Comparison of ENCODE assay signal across 29 cellular contexts in the genomic region with DNA sequence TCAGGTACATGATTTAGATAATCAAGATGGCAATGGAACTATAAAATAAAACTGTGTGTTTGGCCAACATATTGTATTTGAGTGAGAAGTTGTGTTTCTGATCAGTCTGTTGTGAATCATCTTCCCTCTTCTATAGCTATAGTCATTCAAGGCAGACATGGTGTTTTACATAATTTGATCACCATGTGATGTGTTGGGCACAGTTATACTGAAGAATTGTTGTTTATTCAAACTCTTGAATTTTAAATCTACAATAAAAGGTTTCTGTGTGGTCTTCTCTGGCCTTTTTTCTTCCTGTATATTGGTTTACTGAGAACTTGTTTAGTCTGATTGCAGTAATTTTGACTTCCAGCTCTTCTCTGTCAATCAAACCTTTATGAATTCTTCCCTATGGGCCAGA. TPM values are rescaled to one million over a fixed set of nuclear protein-coding genes. Genes with fewer than 3 reads are reported as not detected.
"Had no signal": no experiment of that assay in that cellular context is flagged by ENCODE, and none has a peak within 500 bp of the region (broad histone marks: within the 10 kb centered on the region; RNA-seq: fewer than 3 reads in every experiment).

No MANE protein-coding gene starts in this region.

- H3K9me3 Mint-ChIP-seq: natural killer cell treated with Interleukin-12 subunit alpha and Interleukin-12 subunit beta and Interleukin-15 and Interleukin-18, amount 100 ng/mL, for 72 hours; stimulated activated effector memory CD8-positive, alpha-beta T cell treated with anti-CD3 and anti-CD28 coated beads, Interleukin-12 subunit alpha, Interleukin-12 subunit beta, amount 100 ng/mL, for 72 hours; stimulated activated naive CD8-positive, alpha-beta T cell treated with anti-CD3 and anti-CD28 coated beads, Interleukin-15, Interleukin-2, amounts not matched to agents 100 ng/mL and 50 ng/mL, for 24 hours had no signal

- H3K36me3 ChIP-seq: neutrophil, ovary, right lobe of liver, sigmoid colon, stomach, thoracic aorta, thyroid gland, tibial nerve, upper lobe of left lung, vagina had no signal

- H3K27ac Mint-ChIP-seq: natural killer cell treated with Interleukin-12 subunit alpha and Interleukin-12 subunit beta and Interleukin-15 and Interleukin-18, amount 100 ng/mL, for 72 hours; nephron progenitor cell; progenitor cell of endocrine pancreas; stimulated activated effector memory CD8-positive, alpha-beta T cell treated with anti-CD3 and anti-CD28 coated beads, Interleukin-12 subunit alpha, Interleukin-12 subunit beta, amount 100 ng/mL, for 72 hours; stimulated activated naive B cell treated with anti-CD40 and anti-IgM and Interleukin-4, amounts not matched to agents 10 μg/mL and 1 μg/mL and 100 μg/mL, for 72 hours; stimulated activated naive CD8-positive, alpha-beta T cell treated with anti-CD3 and anti-CD28 coated beads, Interleukin-15, Interleukin-2, amounts not matched to agents 100 ng/mL and 50 ng/mL, for 24 hours had no signal

- H3K9me3 ChIP-seq: neutrophil, ovary, psoas muscle, right lobe of liver, sigmoid colon, thoracic aorta, thyroid gland, tibial nerve, upper lobe of left lung, vagina had no signal

- DNase-seq: nephron progenitor cell; nucleus accumbens; ovary; posterior cingulate gyrus; psoas muscle; right cardiac atrium; right lobe of liver; sigmoid colon; small intestine; stimulated activated CD4-positive, alpha-beta T cell treated with anti-CD3 and anti-CD28 coated beads, Interleukin-15, amount 100 ng/mL, for 24 hours; stimulated activated CD4-positive, alpha-beta T cell treated with anti-CD3 and anti-CD28 coated beads, Interleukin-2, amount 100 ng/mL, for 24 hours; stimulated activated CD4-positive, alpha-beta T cell treated with anti-CD3 and anti-CD28 coated beads, Interleukin-2, amount 100 ng/mL, for 48 hours; stimulated activated CD4-positive, alpha-beta T cell treated with anti-CD3 and anti-CD28 coated beads, Interleukin-4, amount 100 ng/mL, for 24 hours; stimulated activated naive B cell treated with anti-CD40 and anti-IgM and Interleukin-4, amounts not matched to agents 10 μg/mL and 1 μg/mL and 100 μg/mL, for 72 hours; stimulated activated naive CD4-positive, alpha-beta T cell treated with Interleukin-2 at 50 U/mL for 16 hours; stomach; thyroid gland; trophoblast cell; upper lobe of left lung had no signal

- H3K4me3 ChIP-seq: ovary, psoas muscle, right lobe of liver, sigmoid colon, stomach, thoracic aorta, thyroid gland, tibial nerve, upper lobe of left lung, vagina had no signal

- H3K4me1 ChIP-seq: parathyroid adenoma, psoas muscle had no signal

- H3K27me3 ChIP-seq: ovary, thyroid gland, vagina had no signal

- ATAC-seq: natural killer cell treated with Interleukin-12 subunit alpha and Interleukin-12 subunit beta and Interleukin-15 and Interleukin-18, amount 100 ng/mL, for 72 hours; psoas muscle; right cardiac atrium; right lobe of liver; stimulated activated effector memory CD8-positive, alpha-beta T cell treated with anti-CD3 and anti-CD28 coated beads, Interleukin-12 subunit alpha, Interleukin-12 subunit beta, amount 100 ng/mL, for 72 hours; stimulated activated naive B cell treated with anti-CD40 and anti-IgM and Interleukin-4, amounts not matched to agents 10 μg/mL and 1 μg/mL and 100 μg/mL, for 72 hours had no signal

- H3K36me3 Mint-ChIP-seq: natural killer cell treated with Interleukin-12 subunit alpha and Interleukin-12 subunit beta and Interleukin-15 and Interleukin-18, amount 100 ng/mL, for 72 hours; stimulated activated effector memory CD8-positive, alpha-beta T cell treated with anti-CD3 and anti-CD28 coated beads, Interleukin-12 subunit alpha, Interleukin-12 subunit beta, amount 100 ng/mL, for 72 hours; stimulated activated naive B cell treated with anti-CD40 and anti-IgM and Interleukin-4, amounts not matched to agents 10 μg/mL and 1 μg/mL and 100 μg/mL, for 72 hours had no signal

- H3K4me3 Mint-ChIP-seq: natural killer cell treated with Interleukin-12 subunit alpha and Interleukin-12 subunit beta and Interleukin-15 and Interleukin-18, amount 100 ng/mL, for 72 hours; nephron progenitor cell; neural crest cell; stimulated activated effector memory CD8-positive, alpha-beta T cell treated with anti-CD3 and anti-CD28 coated beads, Interleukin-12 subunit alpha, Interleukin-12 subunit beta, amount 100 ng/mL, for 72 hours; stimulated activated naive B cell treated with anti-CD40 and anti-IgM and Interleukin-4, amounts not matched to agents 10 μg/mL and 1 μg/mL and 100 μg/mL, for 72 hours; stimulated activated naive CD8-positive, alpha-beta T cell treated with anti-CD3 and anti-CD28 coated beads, Interleukin-15, Interleukin-2, amounts not matched to agents 100 ng/mL and 50 ng/mL, for 24 hours had no signal

RNA-seq across cellular contexts. Expression of gene RNF182, which starts 4.4 kb away (rescaled TPM):
- total RNA-seq: natural killer cell treated with Interleukin-12 subunit alpha and Interleukin-12 subunit beta and Interleukin-15 and Interleukin-18, amount 100 ng/mL, for 72 hours; right lobe of liver; thoracic aorta had no signal
